Comparison of ENCODE assay signal across 15 cellular contexts in the genomic region with DNA sequence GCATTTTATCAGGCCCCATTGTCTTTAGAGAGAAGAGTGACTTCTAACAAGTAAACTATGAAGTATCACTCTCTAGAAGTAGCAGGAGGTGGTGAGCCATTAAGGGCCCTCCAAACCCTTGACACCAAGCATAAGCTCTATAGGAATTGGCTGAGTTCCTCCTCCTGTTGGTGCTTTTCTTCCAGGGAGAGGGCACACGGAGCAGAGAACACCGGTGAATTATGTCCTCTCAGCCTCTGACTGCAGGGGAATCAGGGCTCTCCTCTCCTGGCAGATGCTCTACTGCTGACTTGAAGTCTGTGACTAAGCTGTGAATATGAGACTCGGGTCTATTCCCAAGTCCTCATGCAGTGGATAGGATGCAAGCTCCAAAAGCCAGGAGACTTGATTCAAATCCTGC. TPM values are rescaled to one million over a fixed set of nuclear protein-coding genes. Genes with fewer than 3 reads are reported as not detected.
DNase-seq lines count a peak whose midpoint lies in the region; ATAC-seq and TF ChIP-seq lines count a peak whose summit lies in the region.
"Had no signal": no experiment of that assay in that cellular context is flagged by ENCODE, and none has a peak within 500 bp of the region (broad histone marks: within the 10 kb centered on the region; RNA-seq: fewer than 3 reads in every experiment).

No MANE protein-coding gene starts in this region.

- H3K9me3 ChIP-seq in heart left ventricle (no peaks in the 10 kb centered on the region), gastroesophageal sphincter (no peaks in the 10 kb centered on the region), transverse colon (no peaks in the 10 kb centered on the region)
- H3K9me3 ChIP-seq: uterus had no signal

- intact Hi-C loops in heart left ventricle (cut with DNase I) = no loop called here
- intact Hi-C loops in left ventricle myocardium superior (cut with micrococcal nuclease) = no loop called here
- intact Hi-C loops in transverse colon (cut with DNase I; ENCODE audit: low total_unique reads) = no loop called here

- CTCF ChIA-PET in WTC11 (lab: Charles Lee) = interaction anchor here (1.7 kb wide), 1 partner anchor 43 kb away, joined by 3 read pairs; no protein-coding TSS in a partner anchor

- H3K27me3 ChIP-seq in heart left ventricle (no peaks in the 10 kb centered on the region), gastroesophageal sphincter (no peaks in the 10 kb centered on the region), transverse colon (no peaks in the 10 kb centered on the region)
- H3K27me3 ChIP-seq: uterus had no signal

- H3K4me3 ChIP-seq in heart left ventricle (no peak overlapping the region), gastroesophageal sphincter (no peak overlapping the region), transverse colon (no peak overlapping the region)
- H3K4me3 ChIP-seq: uterus had no signal

- no peak overlapping the region for H3K4me3 Mint-ChIP-seq in WTC11
- H3K4me3 Mint-ChIP-seq: activated T-helper 17 cell treated with anti-CD3 and anti-CD28 coated beads, Interleukin-2, amount 50 U/mL, for 72 hours had no signal

- DNase-seq in heart left ventricle = no peak
- no peak for DNase-seq in left ventricle myocardium superior
- DNase-seq in WTC11 (ENCODE audit: low spot score) = no peak
- DNase-seq in transverse colon = no peak
- DNase-seq in NCI-H187 (lab: John Stamatoyannopoulos, UW) = no peak
- DNase-seq: activated CD4-positive, CD25-positive, alpha-beta regulatory T cell treated with anti-CD3 and anti-CD28 coated beads, Interleukin-2, amount 50 U/mL, for 72 hours; caudate nucleus; EL; kidney glomerular epithelial cell; uterus had no signal

- peak overlapping the region; percentile 30; the same call in 1 of the 2 replicates for H3K27ac Mint-ChIP-seq in WTC11
- H3K27ac Mint-ChIP-seq: activated T-helper 17 cell treated with anti-CD3 and anti-CD28 coated beads, Interleukin-2, amount 50 U/mL, for 72 hours had no signal

- no peak for ATAC-seq in heart left ventricle
- ATAC-seq in left ventricle myocardium superior = no peak
- ATAC-seq in WTC11 = no peak
- ATAC-seq in gastroesophageal sphincter = no peak
- no peak for ATAC-seq in HG03342 (IDR thresholded peaks at IDR 0.05; ENCODE audit: unreplicated experiment)
- no peak for ATAC-seq in GM18517 (IDR thresholded peaks at IDR 0.05; ENCODE audit: unreplicated experiment)
- ATAC-seq: activated T-helper 17 cell treated with anti-CD3 and anti-CD28 coated beads, Interleukin-2, amount 50 U/mL, for 72 hours; esophagus mucosa had no signal

- TF ChIP-seq POLR2A in heart left ventricle (IDR thresholded peaks at IDR 0.05) (no peak), gastroesophageal sphincter (IDR thresholded peaks at IDR 0.05) (no peak), transverse colon (IDR thresholded peaks at IDR 0.05) (no peak)

- no peak for TF ChIP-seq CTCF in heart left ventricle (IDR thresholded peaks at IDR 0.05)
- TF ChIP-seq CTCF in WTC11 (IDR thresholded peaks at IDR 0.05) = no peak
- no peak for TF ChIP-seq CTCF in gastroesophageal sphincter (IDR thresholded peaks at IDR 0.05)
- TF ChIP-seq CTCF in transverse colon (IDR thresholded peaks at IDR 0.05) = no peak

- H3K4me1 ChIP-seq in heart left ventricle (peaks cover 12 to 82% (median 65%) of the 10 kb centered on the region in 12 donors), gastroesophageal sphincter (peaks cover 16 to 91% (median 47%) of the 10 kb centered on the region in 3 donors), transverse colon (peaks cover 30 to 50% (median 44%) of the 10 kb centered on the region in 4 donors)

- no peaks in the 10 kb centered on the region for H3K9me3 Mint-ChIP-seq in WTC11
- H3K9me3 Mint-ChIP-seq: activated T-helper 17 cell treated with anti-CD3 and anti-CD28 coated beads, Interleukin-2, amount 50 U/mL, for 72 hours had no signal

- 67 to 75% (median 70%) methylated on average over 3 of the region's 3 CpGs for WGBS in heart left ventricle, 4 donors
- 39 to 63% methylated on average over 3 of the region's 3 CpGs for WGBS in gastroesophageal sphincter (ENCODE audit: low coverage in 1 of 2), 2 donors
- whole genome bisulfite sequencing in transverse colon (ENCODE audit: low coverage in 1 of 2), 2 donors = 77 to 90% methylated on average over 2 to 3 of the region's 3 CpGs

- H3K27me3 Mint-ChIP-seq in WTC11 (ENCODE audit: low read depth) = no peaks in the 10 kb centered on the region
- H3K27me3 Mint-ChIP-seq: activated T-helper 17 cell treated with anti-CD3 and anti-CD28 coated beads, Interleukin-2, amount 50 U/mL, for 72 hours had no signal

- in situ Hi-C loops in transverse colon (cut with MboI; ENCODE audit: low pct_ligation_motif_present in 1 of 4, low pct_unique_long_range_greater_than_20kb in 1 of 4, low sequenced_read_pairs in 3 of 4) = no loop called here

- no peaks in the 10 kb centered on the region for H3K36me3 Mint-ChIP-seq in WTC11

- H3K27ac ChIP-seq in heart left ventricle (peak overlapping the region in 9 of 12 donors; percentile 49 to 87 (median 80)), gastroesophageal sphincter (peak overlapping the region in 3 of 4 donors; percentile 19 to 78 (median 78)), transverse colon (peak overlapping the region in 3 of 4 donors; percentile 1 to 25 (median 14))

- peaks cover 76% of the 10 kb centered on the region for H3K4me1 Mint-ChIP-seq in WTC11

- H3K36me3 ChIP-seq in heart left ventricle = no peaks in the 10 kb centered on the region
- H3K36me3 ChIP-seq in gastroesophageal sphincter = no peaks in the 10 kb centered on the region
- H3K36me3 ChIP-seq in transverse colon = no peaks in the 10 kb centered on the region
- H3K36me3 ChIP-seq: uterus had no signal

- TF ChIP-seq EP300 in gastroesophageal sphincter (IDR thresholded peaks at IDR 0.05) (no peak), transverse colon (IDR thresholded peaks at IDR 0.05; ENCODE audit: low read depth) (no peak)

- POLR2A ChIA-PET in WTC11 (lab: Charles Lee) = interaction anchor here (2.1 kb wide), 1 partner anchor 12 kb away, joined by 7 read pairs; no protein-coding TSS in a partner anchor

TF ChIP-seq in WTC11, 78 proteins besides CTCF, POLR2A, EP300 and RAD21 (continues in another document):
- TF ChIP-seq MYBL2 (CRISPR knock-in tag; IDR thresholded peaks at IDR 0.05) (no peak), ZNF232 (CRISPR knock-in tag; IDR thresholded peaks at IDR 0.05) (no peak), ELF4 (CRISPR knock-in tag; IDR thresholded peaks at IDR 0.05; ENCODE audit: low read depth) (no peak), CDX4 (CRISPR knock-in tag; IDR thresholded peaks at IDR 0.05; ENCODE audit: borderline replicate concordance) (no peak), AR (CRISPR knock-in tag; IDR thresholded peaks at IDR 0.05) (no peak), SP1 (CRISPR knock-in tag; conservative IDR thresholded peaks at IDR 0.05) (no peak), ETV6 (CRISPR knock-in tag; IDR thresholded peaks at IDR 0.05) (no peak)
- TF ChIP-seq, protein P1, sequence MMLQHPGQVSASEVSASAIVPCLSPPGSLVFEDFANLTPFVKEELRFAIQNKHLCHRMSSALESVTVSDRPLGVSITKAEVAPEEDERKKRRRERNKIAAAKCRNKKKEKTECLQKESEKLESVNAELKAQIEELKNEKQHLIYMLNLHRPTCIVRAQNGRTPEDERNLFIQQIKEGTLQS (CRISPR knock-in tag; conservative IDR thresholded peaks at IDR 0.05) = no peak
- TF ChIP-seq, protein P2, sequence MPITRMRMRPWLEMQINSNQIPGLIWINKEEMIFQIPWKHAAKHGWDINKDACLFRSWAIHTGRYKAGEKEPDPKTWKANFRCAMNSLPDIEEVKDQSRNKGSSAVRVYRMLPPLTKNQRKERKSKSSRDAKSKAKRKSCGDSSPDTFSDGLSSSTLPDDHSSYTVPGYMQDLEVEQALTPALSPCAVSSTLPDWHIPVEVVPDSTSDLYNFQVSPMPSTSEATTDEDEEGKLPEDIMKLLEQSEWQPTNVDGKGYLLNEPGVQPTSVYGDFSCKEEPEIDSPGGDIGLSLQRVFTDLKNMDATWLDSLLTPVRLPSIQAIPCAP (CRISPR knock-in tag; IDR thresholded peaks at IDR 0.05) = no peak

RNA-seq across cellular contexts. Expression of gene CHD9, which starts 32.3 kb away (rescaled TPM):
- 10 to 100 TPM; 37.9 to 56.2 (median 44.1) TPM for total RNA-seq in heart left ventricle
- 10 to 100 TPM; 11.8 to 13.1 TPM for polyA plus RNA-seq in heart left ventricle
- 36.4 TPM for total RNA-seq in left ventricle myocardium superior
- total RNA-seq in WTC11 (2021) = 29.8 to 34.3 TPM (median 31.3 TPM) in 3 replicates
- 10 to 100 TPM; 46.8 to 85.5 (median 55.6) TPM for total RNA-seq in gastroesophageal sphincter
- total RNA-seq in transverse colon = 100 to 1,000 TPM in 1 of 4 donors, 10 to 100 TPM in 3; 37.4 to 112 (median 64.4) TPM

RNA-seq across cellular contexts. Expression of gene CHD9NB, which starts 34.4 kb away (rescaled TPM):
- total RNA-seq in heart left ventricle (1 to 10 TPM in 1 of 9 donors, under 1 TPM in 7, not detected in 1; 0.39 to 2.3 (median 0.65) TPM), left ventricle myocardium superior (0.97 TPM), WTC11 (2021) (2.9 to 3.5 TPM (median 3.0 TPM) in 3 replicates), gastroesophageal sphincter (1 to 10 TPM in 1 of 4 donors, under 1 TPM in 1, not detected in 2; 0.17 to 1.1 TPM), transverse colon (1 to 10 TPM in 2 of 4 donors, not detected in 2; 3.0 to 3.1 TPM)
- under 1 TPM; 0.21 to 0.76 TPM for polyA plus RNA-seq in heart left ventricle

Comparison
In these comparisons a context has a peak if more than half of its experiments do, and no peak if none do; other contexts are left out.
1. H3K27ac ChIP-seq: peak in every context shown above with its lines; median percentile 80 in heart left ventricle; 78 in gastroesophageal sphincter; 14 in transverse colon.